9 cellular contexts compared by ENCODE assay signal in the genomic region with DNA sequence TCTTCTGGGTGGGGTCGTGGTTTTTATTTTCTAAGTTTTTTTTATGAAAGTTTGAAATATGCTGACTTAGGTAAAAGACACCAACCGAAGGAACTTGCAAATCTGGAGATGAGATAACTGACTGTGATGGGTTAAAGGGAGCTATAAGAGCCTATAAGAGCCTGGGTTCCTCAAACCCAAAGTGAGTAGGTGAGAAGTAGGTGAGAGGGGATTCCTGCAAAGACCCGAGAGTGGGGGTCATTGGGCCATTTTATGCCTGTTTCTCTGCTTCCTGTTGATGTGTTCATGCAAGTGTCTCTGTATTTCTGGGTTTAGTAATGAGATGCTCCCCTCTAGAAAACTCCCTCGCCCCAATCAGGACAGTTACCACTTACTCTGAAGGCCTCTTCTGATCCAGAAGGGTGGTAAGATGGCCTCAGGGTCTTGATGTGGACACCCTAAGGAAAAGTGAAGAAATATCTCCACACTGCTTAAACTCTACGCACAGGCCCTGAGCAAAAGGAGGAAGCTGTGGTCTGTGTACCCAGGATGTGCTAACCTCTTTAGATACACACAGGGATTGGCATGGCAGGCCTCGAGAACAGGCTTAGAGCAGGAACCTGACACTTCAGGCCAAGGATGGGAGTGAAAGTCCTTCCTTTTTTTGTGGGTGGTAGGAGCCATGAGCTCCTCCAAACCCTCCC. TPM values are rescaled to one million over a fixed set of nuclear protein-coding genes. Genes with fewer than 3 reads are reported as not detected.
DNase-seq lines count a peak whose midpoint lies in the region; ATAC-seq, FAIRE-seq and TF ChIP-seq lines count a peak whose summit lies in the region.
"Had no signal": no experiment of that assay in that cellular context is flagged by ENCODE, and none has a peak within 500 bp of the region (broad histone marks: within the 10 kb centered on the region; RNA-seq: fewer than 3 reads in every experiment).

No MANE protein-coding gene starts in this region.

- no peak for FAIRE-seq in RCC 7860 (lab: Jason Lieb, UNC)
- FAIRE-seq: endometrium had no signal

- H3K36me3 ChIP-seq in KMS-11 (ENCODE audit: insufficient read depth): no peaks in the 10 kb centered on the region
- no peaks in the 10 kb centered on the region for H3K36me3 ChIP-seq in adrenal gland (replicated peaks in 1 of 2)

- H3K79me2 ChIP-seq in KMS-11 (ENCODE audit: insufficient read depth, low read depth): peaks cover 26% of the 10 kb centered on the region; the same call in 1 of the 2 replicates

- 34 to 51% (median 45%) methylated on average over 6 of the region's 6 CpGs for WGBS in adrenal gland, 4 donors

- peak; percentile 48 for ATAC-seq in left colon

- H2AFZ ChIP-seq in KMS-11 (ENCODE audit: low read depth): peak overlapping the region; percentile 61

- peaks cover 17% of the 10 kb centered on the region for H3K4me1 ChIP-seq in KMS-11 (ENCODE audit: low read depth, poor library complexity, severe bottlenecking)
- peaks cover 0 to 16% of the 10 kb centered on the region in 2 donors for H3K4me1 ChIP-seq in adrenal gland (replicated peaks in 1 of 2)

- peak overlapping the region; percentile 43; the same call in 1 of the 2 replicates for H3K27ac ChIP-seq in KMS-11
- H3K27ac ChIP-seq in adrenal gland: peak overlapping the region; percentile 17 to 96 (median 82)
- peak overlapping the region; percentile 27 for H3K27ac ChIP-seq in temporal lobe (ENCODE audit: low read depth, low read length)

- peak overlapping the region; percentile 86 for H3K4me2 ChIP-seq in KMS-11

- H3K4me3 ChIP-seq in KMS-11 (IDR thresholded peaks at IDR 0.05; ENCODE audit: insufficient read depth, low read depth, low read length): no peak overlapping the region
- peak overlapping the region in 2 of 4 donors; percentile 34 to 75 for H3K4me3 ChIP-seq in adrenal gland

- intact Hi-C loops in adrenal gland (cut with DNase I): no loop called here
- intact Hi-C loops in left colon (cut with DNase I, micrococcal nuclease): no loop called here

- H3K27me3 ChIP-seq in KMS-11 (ENCODE audit: insufficient read depth, low read depth) (0 out of 2 replicates have a peak, but pooled peaks cover 3% of the 10 kb centered on the region), adrenal gland (peaks cover 7% of the 10 kb centered on the region)

- peak overlapping the region; percentile 64 for H3K9ac ChIP-seq in KMS-11

- peak in 1 of 2 donors; percentile 15 for TF ChIP-seq POLR2A in adrenal gland (IDR thresholded peaks at IDR 0.05)

- H3K9me3 ChIP-seq in adrenal gland (replicated peaks in 1 of 3): no peaks in the 10 kb centered on the region

- TF ChIP-seq CTCF in KMS-11 (conservative IDR thresholded peaks at IDR 0.05; ENCODE audit: low read depth, low read length) (no peak), adrenal gland (IDR thresholded peaks at IDR 0.05) (no peak)

- DNase-seq in stimulated activated naive CD4-positive, alpha-beta T cell (lab: John Stamatoyannopoulos, UW): peak in 4 of 6 experiments; percentile 27 to 71 (median 58)
- DNase-seq in stimulated activated naive CD4-positive, alpha-beta T cell treated with Interleukin-2 at 50 U/mL for 16 hours (lab: John Stamatoyannopoulos, UW): no peak
- DNase-seq in adrenal gland (peak in 5 of 7 donors; percentile 50 to 77 (median 66)), left colon (no peak), foreskin melanocyte (no peak), RCC 7860 (ENCODE audit: low spot score) (no peak)

- no peaks in the 10 kb centered on the region for H4K20me1 ChIP-seq in KMS-11 (ENCODE audit: insufficient read depth)

RNA-seq across cellular contexts. Expression of a gene that starts 1.8 kb away (rescaled TPM):
- total RNA-seq in adrenal gland (10 to 100 TPM in 5 of 8 donors, 1 to 10 TPM in 3; 2.4 to 21.3 (median 16.9) TPM), left colon (10 to 100 TPM in 1 of 2 donors, 1 to 10 TPM in 1; 5.6 to 10.6 TPM), temporal lobe (3.0 TPM)
- polyA plus RNA-seq in adrenal gland: 1 to 10 TPM; 5.2 to 9.7 (median 5.8) TPM

Comparison
In these comparisons a context has a peak if more than half of its experiments do, and no peak if none do; other contexts are left out.
1. DNase-seq: peak in stimulated activated naive CD4-positive, alpha-beta T cell (4 of 6) and adrenal gland (5 of 7); none in stimulated activated naive CD4-positive, alpha-beta T cell treated with Interleukin-2 at 50 U/mL for 16 hours (single experiment), left colon (0 of 2), foreskin melanocyte (single experiment) and RCC 7860 (single experiment).
2. H3K27ac ChIP-seq: peak in every context shown above with its lines; median percentile 82 in adrenal gland; 43 in KMS-11; 27 in temporal lobe.